In the genomic region with DNA sequence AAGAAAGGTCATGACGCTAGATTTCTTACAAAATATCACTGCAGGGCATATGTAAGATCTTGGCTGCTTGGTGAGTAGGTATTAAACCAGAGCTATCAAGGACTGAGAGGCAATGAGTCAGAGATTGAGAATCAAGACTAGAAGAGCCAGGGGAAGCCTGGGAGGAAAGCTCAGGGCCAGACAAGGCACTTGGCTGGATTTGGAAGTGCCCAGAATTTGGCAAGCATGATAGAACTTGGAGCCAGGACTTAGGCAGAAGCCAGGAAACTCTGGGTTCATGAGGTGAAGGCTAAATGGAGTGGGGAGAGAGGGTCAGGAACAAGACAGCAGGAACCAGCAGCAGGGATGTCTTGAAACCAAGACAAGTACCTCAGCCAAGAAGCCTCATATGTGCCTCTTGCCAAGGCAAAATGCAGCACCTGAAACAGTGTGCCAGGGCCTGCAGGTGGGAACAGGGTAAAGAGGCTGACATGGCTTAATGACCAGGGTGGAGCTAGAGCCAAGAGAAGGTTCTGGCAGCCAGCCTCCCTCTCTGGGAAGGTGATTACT, we compare ENCODE assay signal across 13 cellular contexts. TPM values are rescaled to one million over a fixed set of nuclear protein-coding genes. Genes with fewer than 3 reads are reported as not detected.
DNase-seq lines count a peak whose midpoint lies in the region; ATAC-seq and TF ChIP-seq lines count a peak whose summit lies in the region.
"Had no signal": no experiment of that assay in that cellular context is flagged by ENCODE, and none has a peak within 500 bp of the region (broad histone marks: within the 10 kb centered on the region; RNA-seq: fewer than 3 reads in every experiment).

No MANE protein-coding gene starts in this region.

- in situ Hi-C loops in GM23248 (cut with MboI) = no loop called here

- no peak overlapping the region for H2AFZ ChIP-seq in GM23248

- no peak overlapping the region for H3K27ac Mint-ChIP-seq in chondrocyte (ENCODE audit: unreplicated experiment)
- H3K27ac Mint-ChIP-seq: activated naive CD8-positive, alpha-beta T cell treated with anti-CD3 and anti-CD28 coated beads, Interleukin-2, amount 50 U/mL, for 24 hours had no signal

- no peaks in the 10 kb centered on the region for H3K27me3 ChIP-seq in GM23248 (replicated peaks; ENCODE audit: insufficient read depth)

- no peak for TF ChIP-seq CTCF in fibroblast of mammary gland (conservative IDR thresholded peaks at IDR 0.05; ENCODE audit: control insufficient read depth, insufficient read depth, low read depth, low read length)
- TF ChIP-seq CTCF in chondrocyte (IDR thresholded peaks at IDR 0.05) = no peak

- DNase-seq in GM23248 (peak; percentile 84), T1000 (lab: John Stamatoyannopoulos, UW) (peak; percentile 39), fibroblast of mammary gland (ENCODE audit: low read depth) (peak; percentile 57), putamen (ENCODE audit: low spot score) (peak; percentile 8), chondrocyte (ENCODE audit: low spot score) (no peak)
- DNase-seq in activated CD4-positive, alpha-beta T cell treated with anti-CD3 and anti-CD28 coated beads, Interleukin-2, amount 50 U/mL, for 4 hours = no peak
- DNase-seq: activated CD8-positive, alpha-beta memory T cell treated with anti-CD3 and anti-CD28 coated beads for 24 hours; activated naive CD8-positive, alpha-beta T cell treated with anti-CD3 and anti-CD28 coated beads, Interleukin-2, amount 50 U/mL, for 24 hours; stimulated activated CD4-positive, alpha-beta T cell treated with anti-CD3 and anti-CD28 coated beads, Interleukin-12 subunit alpha, Interleukin-12 subunit beta, amount 100 ng/mL, for 4 hours had no signal

- WGBS in GM23248 (ENCODE audit: low coverage in 1 of 2, low lambda C conversion rate in 2 of 2, missing lambda C conversion rate in 2 of 2), 2 experiments = 15 to 27% methylated on average over 1 of the region's 1 CpG

- peak overlapping the region; percentile 12 for H3K27ac ChIP-seq in GM23248

- H3K4me1 Mint-ChIP-seq in chondrocyte (ENCODE audit: low read depth) = peaks cover 7% of the 10 kb centered on the region
- H3K4me1 Mint-ChIP-seq: activated naive CD8-positive, alpha-beta T cell treated with anti-CD3 and anti-CD28 coated beads, Interleukin-2, amount 50 U/mL, for 24 hours had no signal

- H3K36me3 ChIP-seq in GM23248 (ENCODE audit: low read depth) = no peaks in the 10 kb centered on the region

- no peak overlapping the region for H3K9ac ChIP-seq in GM23248

- H3K27me3 Mint-ChIP-seq in chondrocyte (ENCODE audit: low read depth) = no peaks in the 10 kb centered on the region

- no peak overlapping the region for H3K4me2 ChIP-seq in GM23248 (ENCODE audit: unreplicated experiment)

- no peaks in the 10 kb centered on the region for H3K36me3 Mint-ChIP-seq in chondrocyte (ENCODE audit: low read depth)

- no peaks in the 10 kb centered on the region for H3K9me3 ChIP-seq in GM23248 (ENCODE audit: low read depth)

- no peaks in the 10 kb centered on the region for H4K20me1 ChIP-seq in GM23248 (ENCODE audit: insufficient read depth)

- H3K4me3 Mint-ChIP-seq in chondrocyte (ENCODE audit: unreplicated experiment) = no peak overlapping the region
- H3K4me3 Mint-ChIP-seq: activated naive CD8-positive, alpha-beta T cell treated with anti-CD3 and anti-CD28 coated beads, Interleukin-2, amount 50 U/mL, for 24 hours had no signal

- H3K79me2 ChIP-seq in GM23248 (ENCODE audit: insufficient read depth) = no peaks in the 10 kb centered on the region

- no peak for ATAC-seq in GM21390 (IDR thresholded peaks at IDR 0.05; ENCODE audit: unreplicated experiment)
- no peak for ATAC-seq in HG03439 (IDR thresholded peaks at IDR 0.05; ENCODE audit: unreplicated experiment)
- ATAC-seq: activated naive CD8-positive, alpha-beta T cell treated with anti-CD3 and anti-CD28 coated beads, Interleukin-2, amount 50 U/mL, for 24 hours had no signal

- H3F3A ChIP-seq in GM23248 (ENCODE audit: insufficient read depth) = peaks cover 11% of the 10 kb centered on the region

- peaks cover 15% of the 10 kb centered on the region for H3K4me1 ChIP-seq in GM23248 (ENCODE audit: insufficient read depth)

- H3K4me3 ChIP-seq in GM23248 (no peak overlapping the region), fibroblast of mammary gland (ENCODE audit: control insufficient read depth, low read depth, low read length) (no peak overlapping the region)

- no peaks in the 10 kb centered on the region for H3K9me2 ChIP-seq in GM23248 (ENCODE audit: insufficient read depth)

- no peaks in the 10 kb centered on the region for H3K9me3 Mint-ChIP-seq in chondrocyte (ENCODE audit: low read depth)
- H3K9me3 Mint-ChIP-seq: activated naive CD8-positive, alpha-beta T cell treated with anti-CD3 and anti-CD28 coated beads, Interleukin-2, amount 50 U/mL, for 24 hours had no signal

RNA-seq across cellular contexts. Expression of a gene that starts 49.9 kb away (rescaled TPM):
- total RNA-seq in GM23248 (2014; rRNA removed; shearing (Covaris generic)) = 0.51 and 6.4 TPM in 2 replicates
- 4.2 and 4.7 TPM in 2 replicates for polyA plus RNA-seq in GM23248 (2016; fragmentation: Nextera tagmentation; extraction: Ambion mirVana)
- total RNA-seq in chondrocyte = 1.1 to 1.8 TPM (median 1.3 TPM) in 3 replicates
- total RNA-seq: mesenteric fat pad; T-helper 1 cell treated with Interleukin-12 subunit alpha and Interleukin-12 subunit beta and Interleukin-4 antibody, amounts not matched to agents 30 ng/mL and 1 ng/mL, for 36 hours had no signal

Comparison
In these comparisons a context has a peak if more than half of its experiments do, and no peak if none do; other contexts are left out.
1. DNase-seq: peak in GM23248 (single experiment), T1000 (single experiment), fibroblast of mammary gland (single experiment) and putamen (single experiment); none in chondrocyte (single experiment) and activated CD4-positive, alpha-beta T cell treated with anti-CD3 and anti-CD28 coated beads, Interleukin-2, amount 50 U/mL, for 4 hours (0 of 2).